Comparison of ENCODE assay signal across 8 cellular contexts in the genomic region with DNA sequence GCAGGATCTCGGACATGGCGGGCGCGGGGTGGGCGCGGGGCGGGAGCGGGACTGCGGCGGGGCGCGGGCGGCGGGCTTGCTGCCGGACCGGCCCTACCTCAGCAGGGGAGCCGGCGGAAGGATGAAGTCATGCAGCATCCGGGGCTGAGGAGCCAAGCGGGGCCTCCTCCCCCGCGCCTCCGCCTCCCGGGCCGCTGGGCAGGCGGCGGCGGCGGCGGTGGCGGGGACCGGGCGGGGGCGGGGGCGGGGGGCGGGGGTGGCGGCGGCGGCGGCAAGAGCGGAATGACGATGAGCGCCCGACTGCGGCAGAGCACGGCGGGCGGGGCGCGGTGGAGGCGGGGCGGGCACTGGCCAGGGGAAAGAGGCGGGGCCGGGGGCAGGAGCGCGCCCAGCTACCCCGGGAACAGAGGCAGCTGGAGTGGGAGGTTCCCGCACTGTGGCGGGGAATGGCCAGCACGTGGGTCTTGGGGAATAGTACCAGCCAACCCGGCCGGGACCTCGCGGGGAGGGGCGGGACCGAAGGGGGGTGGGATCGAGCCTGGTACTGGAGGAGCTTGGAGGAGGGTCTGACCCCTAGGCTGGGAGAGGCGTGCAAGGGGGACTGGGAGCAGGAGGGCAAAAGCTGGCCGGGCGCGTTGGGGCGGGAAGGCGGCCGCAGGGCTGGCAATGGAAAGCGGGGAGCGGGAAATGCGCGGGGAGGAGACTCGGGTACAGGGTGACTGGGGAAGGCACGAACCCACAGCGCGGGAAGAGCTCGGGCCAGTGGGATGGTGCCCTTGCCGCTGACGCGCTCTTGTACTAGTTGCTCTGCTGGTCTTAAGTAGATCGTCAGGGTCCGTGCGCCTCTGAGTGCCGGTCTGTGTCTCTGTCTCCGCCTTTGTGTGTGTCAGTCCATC. TPM values are rescaled to one million over a fixed set of nuclear protein-coding genes. Genes with fewer than 3 reads are reported as not detected.
A peak's percentile ranks its signal among the peaks of the same experiment; 100 is the strongest.
DNase-seq lines count a peak whose midpoint lies in the region; ATAC-seq and TF ChIP-seq lines count a peak whose summit lies in the region.

A gene (minus strand): TSS at position 284 of the 896 bp plus-strand sequence. CDS start 268 bp downstream, at position 16.

- peak; percentile 55 for ATAC-seq in GM19035 (IDR thresholded peaks at IDR 0.05; ENCODE audit: unreplicated experiment)
- ATAC-seq in Right ventricle myocardium superior (ENCODE audit: poor library complexity): peak; percentile 64
- ATAC-seq in HG03108 (IDR thresholded peaks at IDR 0.05; ENCODE audit: unreplicated experiment): no peak

- no peak for TF ChIP-seq EP300 in ovary (IDR thresholded peaks at IDR 0.05)

- peak within 1 kb of the TSS; percentile 71 for H3K4me3 Mint-ChIP-seq in activated naive CD8-positive, alpha-beta T cell treated with anti-CD3 and anti-CD28 coated beads for 36 hours

- H3K36me3 ChIP-seq in ovary: no peaks in the 10 kb centered on the region

- peak within 1 kb of the TSS; percentile 23 for H3K4me3 ChIP-seq in ovary

- H3K27me3 ChIP-seq in ovary: peaks cover 5% of the 10 kb centered on the region

- H3K9me3 Mint-ChIP-seq in activated naive CD8-positive, alpha-beta T cell treated with anti-CD3 and anti-CD28 coated beads for 36 hours: no peaks in the 10 kb centered on the region

- intact Hi-C loops in Right ventricle myocardium superior (cut with DNase I) (no loop called here), ovary (cut with DNase I) (no loop called here)

- H3K27me3 Mint-ChIP-seq in activated naive CD8-positive, alpha-beta T cell treated with anti-CD3 and anti-CD28 coated beads for 36 hours: peaks cover 50% of the 10 kb centered on the region

- H3K4me1 ChIP-seq in ovary (ENCODE audit: insufficient read depth): peaks cover 13% of the 10 kb centered on the region

- H3K27ac ChIP-seq in 22Rv1 (peak within 1 kb of the TSS; percentile 85), ovary (no peak within 1 kb of the TSS)

- TF ChIP-seq POLR2A in ovary (IDR thresholded peaks at IDR 0.05): no peak

- WGBS in ovary, 3 donors: 0 to 2% (median 1%) methylated on average over 36 to 87 of the region's 91 CpGs

- peaks cover 17% of the 10 kb centered on the region for H3K4me1 Mint-ChIP-seq in activated naive CD8-positive, alpha-beta T cell treated with anti-CD3 and anti-CD28 coated beads for 36 hours

- DNase-seq in NCI-H1048 (lab: John Stamatoyannopoulos, UW) (peak; percentile 51), SK-MEL-5 (ENCODE audit: low read depth, low spot score) (peak; percentile 80), Right ventricle myocardium superior (peak; percentile 67), ovary (peak in 2 of 5 donors; percentile 45 to 46)
- DNase-seq in activated naive CD8-positive, alpha-beta T cell treated with anti-CD3 and anti-CD28 coated beads for 36 hours: peak; percentile 59

- no peak for TF ChIP-seq CTCF in 22Rv1 (IDR thresholded peaks at IDR 0.05)
- no peak for TF ChIP-seq CTCF in ovary (IDR thresholded peaks at IDR 0.05)

- H3K27ac Mint-ChIP-seq in activated naive CD8-positive, alpha-beta T cell treated with anti-CD3 and anti-CD28 coated beads for 36 hours: no peak within 1 kb of the TSS

- in situ Hi-C loops in SK-MEL-5 (cut with HindIII; ENCODE audit: low pct_unique_long_range_greater_than_20kb, low sequenced_read_pairs): no loop called here

- no peaks in the 10 kb centered on the region for H3K9me3 ChIP-seq in ovary

- peaks cover 16% of the 10 kb centered on the region for H3K36me3 Mint-ChIP-seq in activated naive CD8-positive, alpha-beta T cell treated with anti-CD3 and anti-CD28 coated beads for 36 hours

RNA-seq across cellular contexts. Expression of the gene that starts here (rescaled TPM):
- total RNA-seq in SK-MEL-5 (2014; rRNA removed; shearing (Covaris generic)): 0.35 and 0.77 TPM in 2 replicates
- 0.52 and 1.00 TPM in 2 replicates for polyA plus RNA-seq in SK-MEL-5 (2015; cell fraction: cytosol; rRNA removed)
- 0.19 and 0.22 TPM in 2 replicates for polyA plus RNA-seq in SK-MEL-5 (2015; cell fraction: nucleus; rRNA removed)
- total RNA-seq in activated naive CD8-positive, alpha-beta T cell treated with anti-CD3 and anti-CD28 coated beads for 36 hours: not detected
- not detected for total RNA-seq in Right ventricle myocardium superior
- under 1 TPM in 2 of 7 donors, not detected in 5; 0.23 to 0.26 TPM for total RNA-seq in ovary
- polyA plus RNA-seq in ovary: under 1 TPM; 0.08 to 0.13 TPM

Comparison
In these comparisons a context has a peak if more than half of its experiments do, and no peak if none do; other contexts are left out.
1. Peak in DNase-seq in SK-MEL-5; RNA of the gene not detected or under 1 TPM.
2. Peak in DNase-seq in activated naive CD8-positive, alpha-beta T cell treated with anti-CD3 and anti-CD28 coated beads for 36 hours; RNA of the gene not detected or under 1 TPM.
3. Peak in DNase-seq and ATAC-seq in Right ventricle myocardium superior; RNA of the gene not detected or under 1 TPM.